Comparison of ENCODE assay signal across 9 cellular contexts in the genomic region with DNA sequence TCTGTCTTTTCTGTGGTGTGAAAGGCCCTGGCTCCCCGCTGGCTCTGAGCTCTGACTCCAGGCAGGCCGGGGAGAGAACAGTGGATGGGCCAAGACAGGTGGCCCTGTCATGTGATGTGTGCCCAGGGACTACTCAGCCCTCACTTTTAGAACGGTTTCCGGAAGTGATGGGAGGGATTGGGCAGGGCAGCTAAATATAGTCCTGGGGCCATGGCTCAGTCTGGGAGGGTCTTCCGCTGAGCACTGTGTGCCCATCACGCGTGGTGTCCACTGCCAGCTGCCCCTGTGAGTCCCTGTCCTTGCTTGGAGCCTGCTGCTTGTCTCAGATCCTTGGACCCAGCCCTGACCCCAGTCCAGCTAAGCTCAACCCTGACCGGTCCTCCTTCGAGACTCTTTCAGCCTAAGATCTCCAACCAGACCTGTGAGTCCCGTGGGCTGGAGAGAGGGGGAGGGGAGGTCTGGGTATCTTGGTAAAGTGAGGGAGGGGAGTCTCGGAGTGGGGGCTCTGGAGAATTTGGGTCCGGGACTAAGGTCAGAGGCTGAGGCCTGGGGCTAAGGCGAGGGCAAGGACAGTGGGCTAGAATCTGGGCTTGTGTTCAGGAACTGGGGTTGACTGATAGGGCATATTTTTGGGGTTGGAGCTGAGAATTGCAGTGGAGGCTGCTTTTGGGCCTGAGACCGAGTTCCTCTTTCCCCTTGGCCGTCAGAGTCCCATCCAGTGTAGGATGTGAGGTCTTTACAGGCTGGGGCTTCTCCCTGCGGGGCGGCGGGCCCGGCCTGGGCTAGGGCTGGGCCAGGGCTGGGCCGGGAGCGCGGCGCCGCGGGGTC. TPM values are rescaled to one million over a fixed set of nuclear protein-coding genes. Genes with fewer than 3 reads are reported as not detected.
DNase-seq lines count a peak whose midpoint lies in the region; ATAC-seq and TF ChIP-seq lines count a peak whose summit lies in the region.
"Had no signal": no experiment of that assay in that cellular context is flagged by ENCODE, and none has a peak within 500 bp of the region (broad histone marks: within the 10 kb centered on the region; RNA-seq: fewer than 3 reads in every experiment).

A gene with protein sequence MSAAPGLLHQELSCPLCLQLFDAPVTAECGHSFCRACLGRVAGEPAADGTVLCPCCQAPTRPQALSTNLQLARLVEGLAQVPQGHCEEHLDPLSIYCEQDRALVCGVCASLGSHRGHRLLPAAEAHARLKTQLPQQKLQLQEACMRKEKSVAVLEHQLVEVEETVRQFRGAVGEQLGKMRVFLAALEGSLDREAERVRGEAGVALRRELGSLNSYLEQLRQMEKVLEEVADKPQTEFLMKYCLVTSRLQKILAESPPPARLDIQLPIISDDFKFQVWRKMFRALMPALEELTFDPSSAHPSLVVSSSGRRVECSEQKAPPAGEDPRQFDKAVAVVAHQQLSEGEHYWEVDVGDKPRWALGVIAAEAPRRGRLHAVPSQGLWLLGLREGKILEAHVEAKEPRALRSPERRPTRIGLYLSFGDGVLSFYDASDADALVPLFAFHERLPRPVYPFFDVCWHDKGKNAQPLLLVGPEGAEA (plus strand): TSS at position 243 of the 828 bp plus-strand sequence. CDS start 620 bp downstream, outside the sequence.

- H3K27ac ChIP-seq in esophagus (ENCODE audit: low read depth in 2 of 2, low read length in 1 of 2) = no peak within 1 kb of the TSS
- H3K27ac ChIP-seq in neutrophil = no peak within 1 kb of the TSS

- WGBS in esophagus, 2 donors = 73 to 74% methylated on average over 24 to 25 of the region's 25 CpGs

- peaks cover 16 to 17% of the 10 kb centered on the region in 2 donors for H3K36me3 Mint-ChIP-seq in CD14-positive monocyte

- H3K4me3 Mint-ChIP-seq in CD14-positive monocyte = peak within 1 kb of the TSS; percentile 81 to 97

- peaks cover 8 to 28% of the 10 kb centered on the region in 2 donors for H3K4me1 ChIP-seq in esophagus (ENCODE audit: control insufficient read depth in 2 of 2, insufficient read depth in 2 of 2, low read length in 1 of 2)
- peaks cover 26 to 31% of the 10 kb centered on the region in 2 experiments for H3K4me1 ChIP-seq in neutrophil (ENCODE audit: control insufficient read depth in 1 of 2, insufficient read depth in 1 of 2, low read depth in 1 of 2, low read length in 1 of 2)

- H3K27me3 ChIP-seq in esophagus (ENCODE audit: control insufficient read depth in 1 of 2, insufficient read depth in 2 of 2, low read length in 2 of 2) (peaks cover 0 to 21% of the 10 kb centered on the region in 2 donors), neutrophil (peaks cover 74% of the 10 kb centered on the region)

- POLR2A ChIA-PET in HEK293T (lab: Yijun Ruan, JAX) = no interaction called here

- peaks cover 0 to 10% (median 6%) of the 10 kb centered on the region in 7 donors for H3K9me3 Mint-ChIP-seq in CD14-positive monocyte

- H3K9me3 ChIP-seq in esophagus (ENCODE audit: control insufficient read depth in 2 of 2, insufficient read depth in 1 of 2, low read depth in 1 of 2, low read length in 1 of 2) (no peaks in the 10 kb centered on the region), neutrophil (no peaks in the 10 kb centered on the region)

- TF ChIP-seq CTCF in CD14-positive monocyte (IDR thresholded peaks at IDR 0.05) = no peak
- no peak for TF ChIP-seq CTCF in neutrophil (IDR thresholded peaks at IDR 0.05)

- intact Hi-C loops in CD14-positive monocyte (cut with micrococcal nuclease) = loop anchor here in 1 of 2 donors (10.0 kb wide), 1 partner anchor 59 kb away; the partner anchor contains the start of gene PRSS36

- H3K36me3 ChIP-seq in esophagus (ENCODE audit: control insufficient read depth in 2 of 2, insufficient read depth in 2 of 2, low read length in 1 of 2) (no peaks in the 10 kb centered on the region), neutrophil (no peaks in the 10 kb centered on the region)

- no peak for ATAC-seq in GM21381 (IDR thresholded peaks at IDR 0.05; ENCODE audit: unreplicated experiment)

- CTCF ChIA-PET in HEK293T (lab: Yijun Ruan, JAX) = no interaction called here

- no peak for DNase-seq in CD14-positive monocyte (ENCODE audit: low spot score)
- DNase-seq in NCI-H510A (lab: John Stamatoyannopoulos, UW) = peak; percentile 36
- DNase-seq in HEK293T (ENCODE audit: extremely low spot score) = no peak
- DNase-seq in NCI-H2029 (lab: John Stamatoyannopoulos, UW) = no peak
- no peak for DNase-seq in NCI-H146 treated with DMSO at 0.1 percent for 48 hours (lab: John Stamatoyannopoulos, UW; ENCODE audit: unreplicated experiment)
- DNase-seq: activated gamma-delta T cell had no signal

- peaks cover 47 to 67% (median 54%) of the 10 kb centered on the region in 3 donors for H3K27me3 Mint-ChIP-seq in CD14-positive monocyte (ENCODE audit: low read depth in 3 of 3)

- H3K4me3 ChIP-seq in esophagus (ENCODE audit: low read depth in 1 of 2, low read length in 2 of 2) (peak within 1 kb of the TSS; percentile 22 to 25), neutrophil (ENCODE audit: low read depth in 1 of 2, low read length in 1 of 2) (peak within 1 kb of the TSS; percentile 64 to 67)

- peaks cover 41% of the 10 kb centered on the region for H3K4me1 Mint-ChIP-seq in CD14-positive monocyte

- peak within 1 kb of the TSS in 2 of 7 donors; percentile 1 to 32 for H3K27ac Mint-ChIP-seq in CD14-positive monocyte

TF ChIP-seq in HEK293T, 16 proteins besides CTCF, POLR2A, EP300 and RAD21:
- no peak for TF ChIP-seq SP1 (IDR thresholded peaks at IDR 0.05)
- TF ChIP-seq ELF4 (IDR thresholded peaks at IDR 0.05) = no peak
- TF ChIP-seq HDGF (IDR thresholded peaks at IDR 0.05; ENCODE audit: borderline replicate concordance) = no peak
- TF ChIP-seq, protein P1, sequence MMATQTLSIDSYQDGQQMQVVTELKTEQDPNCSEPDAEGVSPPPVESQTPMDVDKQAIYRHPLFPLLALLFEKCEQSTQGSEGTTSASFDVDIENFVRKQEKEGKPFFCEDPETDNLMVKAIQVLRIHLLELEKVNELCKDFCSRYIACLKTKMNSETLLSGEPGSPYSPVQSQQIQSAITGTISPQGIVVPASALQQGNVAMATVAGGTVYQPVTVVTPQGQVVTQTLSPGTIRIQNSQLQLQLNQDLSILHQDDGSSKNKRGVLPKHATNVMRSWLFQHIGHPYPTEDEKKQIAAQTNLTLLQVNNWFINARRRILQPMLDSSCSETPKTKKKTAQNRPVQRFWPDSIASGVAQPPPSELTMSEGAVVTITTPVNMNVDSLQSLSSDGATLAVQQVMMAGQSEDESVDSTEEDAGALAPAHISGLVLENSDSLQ (IDR thresholded peaks at IDR 0.05) = no peak
- no peak for TF ChIP-seq ARNT (IDR thresholded peaks at IDR 0.05)
- no peak for TF ChIP-seq CTBP1 (IDR thresholded peaks at IDR 0.05; ENCODE audit: borderline replicate concordance)

RNA-seq across cellular contexts. Expression of the gene that starts here (rescaled TPM):
- polyA plus RNA-seq in CD14-positive monocyte = not detected
- under 1 TPM; 0.02 to 0.04 TPM for polyA plus RNA-seq in esophagus
